ENCODE assay signal across 8 cellular contexts in the genomic region with DNA sequence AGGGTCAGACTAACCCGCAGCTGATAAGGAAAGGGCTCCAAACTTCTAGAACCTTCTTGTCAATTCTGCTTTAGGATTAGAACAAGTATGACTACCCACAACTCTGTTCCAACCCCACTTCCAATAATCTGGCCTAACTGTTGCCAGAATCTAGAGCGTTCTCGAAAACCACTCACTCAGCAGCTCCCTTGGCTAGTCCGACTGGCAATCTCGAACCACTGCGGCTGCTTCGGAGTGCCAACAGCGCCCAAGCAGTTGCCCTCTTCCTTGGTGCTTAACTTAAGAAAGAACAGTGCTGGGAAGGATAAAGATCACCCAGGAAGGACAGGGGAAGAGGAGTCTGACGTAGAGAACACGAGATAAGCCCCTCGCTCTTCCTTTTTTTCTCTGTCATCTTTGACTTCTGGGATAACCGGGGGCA. TPM values are rescaled to one million over a fixed set of nuclear protein-coding genes. Genes with fewer than 3 reads are reported as not detected.
DNase-seq lines count a peak whose midpoint lies in the region; ATAC-seq and TF ChIP-seq lines count a peak whose summit lies in the region.

No MANE protein-coding gene starts in this region.

- H3K36me3 ChIP-seq in heart right ventricle (peaks cover 0 to 5% (median 0%) of the 10 kb centered on the region in 9 donors), parathyroid adenoma (ENCODE audit: control insufficient read depth, insufficient read depth, low read length) (no peaks in the 10 kb centered on the region)

- POLR2A ChIA-PET in activated B cell treated with CpG ODN at 0.5 μM for 24 hours (lab: Charles Lee), result interaction anchor here (0.9 to 3.1 kb wide), 20 partner anchors 10 to 1351 kb away, joined by 3 to 46 read pairs (median 6); a partner anchor contains a TSS

- H3K9me3 Mint-ChIP-seq in activated B cell treated with CpG ODN at 0.5 μM for 24 hours, result no peaks in the 10 kb centered on the region

- H3K4me3 ChIP-seq in heart right ventricle (peak overlapping the region; percentile 71 to 98 (median 88)), parathyroid adenoma (ENCODE audit: low read depth, low read length) (peak overlapping the region; percentile 98)

- peak overlapping the region; percentile 79 for H2AFZ ChIP-seq in parathyroid adenoma

- H3K79me2 ChIP-seq in parathyroid adenoma, result peaks cover 66% of the 10 kb centered on the region

- no peaks in the 10 kb centered on the region for H3K27me3 Mint-ChIP-seq in activated B cell treated with CpG ODN at 0.5 μM for 24 hours

- peak overlapping the region; percentile 85 to 97 (median 94) for H3K27ac ChIP-seq in heart right ventricle
- H3K27ac ChIP-seq in parathyroid adenoma, result peak overlapping the region; percentile 81

- peak overlapping the region; percentile 82 for H3K4me2 ChIP-seq in parathyroid adenoma (ENCODE audit: low read length)

- peak overlapping the region; percentile 98 for H3K27ac Mint-ChIP-seq in activated B cell treated with CpG ODN at 0.5 μM for 24 hours

- H3K9ac ChIP-seq in parathyroid adenoma, result peak overlapping the region; percentile 81

- no peak for DNase-seq in heart right ventricle
- no peak for DNase-seq in cardiac septum (ENCODE audit: low spot score)
- DNase-seq in activated B cell treated with CpG ODN at 0.5 μM for 24 hours, result no peak
- peak; percentile 47 for DNase-seq in fibroblast of peridontal ligament (ENCODE audit: extremely low read depth)
- no peak for DNase-seq in mesenteric fat pad (ENCODE audit: low spot score)

- H3K27me3 ChIP-seq in heart right ventricle, result no peaks in the 10 kb centered on the region
- H3K27me3 ChIP-seq in parathyroid adenoma (ENCODE audit: control insufficient read depth, insufficient read depth, low read length), result no peaks in the 10 kb centered on the region

- H3K36me3 Mint-ChIP-seq in activated B cell treated with CpG ODN at 0.5 μM for 24 hours (ENCODE audit: low read depth), result peaks cover 30% of the 10 kb centered on the region

- intact Hi-C loops in heart right ventricle (cut with DNase I) (loop anchor here in 5 of 10 donors (5.0 kb wide), 2 partner anchors 44 to 49 kb away; a partner anchor contains a TSS), cardiac septum (cut with DNase I) (no loop called here), activated B cell treated with CpG ODN at 0.5 μM for 24 hours (cut with micrococcal nuclease) (loop anchor here (2.0 to 10.0 kb wide), 4 partner anchors 34 to 268 kb away; a partner anchor contains a TSS)

- H3K4me3 Mint-ChIP-seq in activated B cell treated with CpG ODN at 0.5 μM for 24 hours, result peak overlapping the region; percentile 100

- 1 to 2% methylated on average over 12 of the region's 12 CpGs for WGBS in heart right ventricle, 2 donors

- ATAC-seq in heart right ventricle (no peak), activated B cell treated with CpG ODN at 0.5 μM for 24 hours (ENCODE audit: low read depth) (no peak), GM21723 (IDR thresholded peaks at IDR 0.05; ENCODE audit: unreplicated experiment) (no peak), HG03432 (IDR thresholded peaks at IDR 0.05; ENCODE audit: unreplicated experiment) (no peak)

- H3K9me3 ChIP-seq in heart right ventricle (no peaks in the 10 kb centered on the region), parathyroid adenoma (ENCODE audit: control insufficient read depth, low read length) (no peaks in the 10 kb centered on the region)

- H3K4me1 Mint-ChIP-seq in activated B cell treated with CpG ODN at 0.5 μM for 24 hours, result peaks cover 71% of the 10 kb centered on the region

- CTCF ChIA-PET in activated B cell treated with CpG ODN at 0.5 μM for 24 hours (lab: Charles Lee), result interaction anchor here (0.9 to 2.6 kb wide), 5 partner anchors 9 to 99 kb away, joined by 3 to 9 read pairs (median 4); no protein-coding TSS in a partner anchor

- TF ChIP-seq CTCF in heart right ventricle (IDR thresholded peaks at IDR 0.05) (no peak), activated B cell treated with CpG ODN at 0.5 μM for 24 hours (IDR thresholded peaks at IDR 0.05) (no peak), parathyroid adenoma (IDR thresholded peaks at IDR 0.05) (no peak)

- peaks cover 4 to 82% (median 66%) of the 10 kb centered on the region in 9 donors for H3K4me1 ChIP-seq in heart right ventricle
- H3K4me1 ChIP-seq in parathyroid adenoma, result peaks cover 20% of the 10 kb centered on the region

RNA-seq across cellular contexts. Expression of a gene that starts 0.8 kb away (rescaled TPM):
- total RNA-seq in heart right ventricle, result 10 to 100 TPM; 68.8 to 90.0 (median 80.5) TPM
- polyA plus RNA-seq in heart right ventricle, result 100 to 1,000 TPM in 1 of 2 donors, 10 to 100 TPM in 1; 93.7 to 121 TPM
- 77.4 TPM for total RNA-seq in cardiac septum
- 130 and 152 TPM in 2 replicates for total RNA-seq in activated B cell treated with CpG ODN at 0.5 μM for 24 hours
- 74.8 TPM for total RNA-seq in mesenteric fat pad

RNA-seq across cellular contexts. Expression of a gene that starts 3.5 kb away (rescaled TPM):
- 10 to 100 TPM; 50.1 to 64.1 (median 57.2) TPM for total RNA-seq in heart right ventricle
- polyA plus RNA-seq in heart right ventricle, result 10 to 100 TPM; 51.4 to 61.2 TPM
- total RNA-seq in cardiac septum, result 50.7 TPM
- total RNA-seq in activated B cell treated with CpG ODN at 0.5 μM for 24 hours, result 23.9 and 25.8 TPM in 2 replicates
- total RNA-seq in mesenteric fat pad, result 30.9 TPM

RNA-seq across cellular contexts. Expression of a gene that starts 34.0 kb away (rescaled TPM):
- total RNA-seq in heart right ventricle (1 to 10 TPM in 3 of 10 donors, under 1 TPM in 7; 0.46 to 1.2 (median 0.88) TPM), cardiac septum (0.43 TPM), activated B cell treated with CpG ODN at 0.5 μM for 24 hours (3.1 and 4.5 TPM in 2 replicates), mesenteric fat pad (0.13 TPM)
- 1 to 10 TPM in 1 of 2 donors, under 1 TPM in 1; 0.26 to 1.2 TPM for polyA plus RNA-seq in heart right ventricle

RNA-seq across cellular contexts. Expression of a gene that starts 49.8 kb away (rescaled TPM):
- total RNA-seq in heart right ventricle (10 to 100 TPM; 19.4 to 42.7 (median 26.2) TPM), cardiac septum (24.2 TPM), activated B cell treated with CpG ODN at 0.5 μM for 24 hours (47.2 and 48.0 TPM in 2 replicates), mesenteric fat pad (84.0 TPM)
- 10 to 100 TPM; 17.2 to 25.6 TPM for polyA plus RNA-seq in heart right ventricle
